Comparison of ENCODE assay signal across 8 cellular contexts in genomic region chr10:31101123-31101522, GRCh38.
DNase-seq lines count a peak whose midpoint lies in the region; ATAC-seq and TF ChIP-seq lines count a peak whose summit lies in the region.

No MANE protein-coding gene starts in this region.

- no peaks in the 10 kb centered on the region for H3K9me3 ChIP-seq in RWPE2 (ENCODE audit: severe bottlenecking)

- no peak overlapping the region for H3K4me3 ChIP-seq in HFF-Myc (replicated peaks; ENCODE audit: low read depth, low read length)
- H3K4me3 ChIP-seq in RWPE2 (ENCODE audit: severe bottlenecking) = no peak overlapping the region

- TF ChIP-seq CTCF in HFF-Myc (IDR thresholded peaks at IDR 0.05; ENCODE audit: low read depth, low read length, missing control alignments) (no peak), RWPE2 (IDR thresholded peaks at IDR 0.05; ENCODE audit: poor library complexity, severe bottlenecking) (no peak)

- no peaks in the 10 kb centered on the region for H3K27me3 ChIP-seq in RWPE2 (ENCODE audit: insufficient read depth, poor library complexity, severe bottlenecking)

- no peaks in the 10 kb centered on the region for H3K36me3 ChIP-seq in RWPE2 (ENCODE audit: low read depth)

- peaks cover 19% of the 10 kb centered on the region for H3K4me1 ChIP-seq in RWPE2 (ENCODE audit: insufficient read depth, poor library complexity, severe bottlenecking)

- ATAC-seq in RWPE2 (ENCODE audit: low read depth) (peak; percentile 69), GM19328 (IDR thresholded peaks at IDR 0.05; ENCODE audit: unreplicated experiment) (no peak)

- peak; percentile 81 for DNase-seq in DMS53 (lab: John Stamatoyannopoulos, UW)
- peak; percentile 37 for DNase-seq in HFF-Myc (ENCODE audit: extremely low read depth, low read depth)
- DNase-seq in RWPE2 (ENCODE audit: low spot score) = no peak
- peak; percentile 89 for DNase-seq in astrocyte of the hippocampus (ENCODE audit: low read depth, low spot score)
- DNase-seq in stimulated activated CD4-positive, alpha-beta T cell treated with anti-CD3 and anti-CD28 coated beads, Interleukin-15, amount 100 ng/mL, for 1 hour (ENCODE audit: low read depth in 1 of 2, low spot score in 1 of 2) = peak; percentile 21 to 37
- DNase-seq in cerebellum (ENCODE audit: low spot score) = no peak
- DNase-seq in effector CD8-positive, alpha-beta T cell (lab: John Stamatoyannopoulos, UW) = no peak

- peak overlapping the region; percentile 51 for H3K27ac ChIP-seq in RWPE2 (ENCODE audit: poor library complexity, severe bottlenecking)

Comparison
In these comparisons a context has a peak if more than half of its experiments do, and no peak if none do; other contexts are left out.
1. DNase-seq: peak in DMS53 (single experiment), HFF-Myc (single experiment), astrocyte of the hippocampus (single experiment) and stimulated activated CD4-positive, alpha-beta T cell treated with anti-CD3 and anti-CD28 coated beads, Interleukin-15, amount 100 ng/mL, for 1 hour (2 of 2); none in RWPE2 (single experiment), cerebellum (single experiment) and effector CD8-positive, alpha-beta T cell (single experiment).